ENCODE assay signal across 26 cellular contexts in the genomic region with DNA sequence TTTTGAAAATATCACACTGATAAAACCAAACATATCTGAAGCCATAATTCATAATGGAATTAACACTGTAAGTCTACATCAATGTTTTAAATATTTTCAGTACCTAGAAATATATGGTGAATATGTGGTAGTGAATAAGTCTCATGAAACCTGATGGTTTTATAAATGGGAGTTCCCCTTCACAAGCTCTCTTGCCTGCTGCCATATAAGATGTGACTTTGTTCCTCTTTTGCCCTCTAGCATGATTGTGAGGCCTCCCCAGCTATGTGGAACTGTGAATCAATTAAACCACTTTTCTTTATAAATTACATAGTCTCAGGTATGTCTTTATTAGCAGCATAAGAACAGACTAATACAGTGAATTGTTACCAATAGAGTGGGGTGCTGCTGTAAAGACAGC.
"Had no signal": no experiment of that assay in that cellular context is flagged by ENCODE, and none has a peak within 500 bp of the region (broad histone marks: within the 10 kb centered on the region; RNA-seq: fewer than 3 reads in every experiment).

No MANE protein-coding gene starts in this region.

- DNase-seq: natural killer cell; occipital lobe; ovary; posterior cingulate gyrus; psoas muscle; right cardiac atrium; right lobe of liver; sigmoid colon; stimulated activated CD4-positive, alpha-beta T cell treated with anti-CD3 and anti-CD28 coated beads, Interleukin-15, amount 100 ng/mL, for 24 hours; stimulated activated CD4-positive, alpha-beta T cell treated with anti-CD3 and anti-CD28 coated beads, Interleukin-4, amount 100 ng/mL, for 1 hour; stimulated activated CD4-positive, alpha-beta T cell treated with anti-CD3 and anti-CD28 coated beads, Interleukin-4, amount 100 ng/mL, for 4 hours; stimulated activated CD8-positive, alpha-beta memory T cell treated with anti-CD3 and anti-CD28 coated beads, Interleukin-4, amount 100 ng/mL, for 48 hours; stimulated activated naive CD4-positive, alpha-beta T cell treated with Interleukin-2 at 50 U/mL for 16 hours; stomach; thyroid gland; trophoblast cell; upper lobe of left lung had no signal

- H3K4me2 ChIP-seq: neural progenitor cell had no signal

- H3K79me2 ChIP-seq: parathyroid adenoma had no signal

- H2AFZ ChIP-seq: neural progenitor cell, parathyroid adenoma had no signal

- H3K9ac ChIP-seq: neural progenitor cell, parathyroid adenoma had no signal

- H3K9me3 ChIP-seq: ovary, psoas muscle, right lobe of liver, sigmoid colon, stomach, thoracic aorta, thyroid gland, tibial nerve, upper lobe of left lung, vagina had no signal

- H3K4me3 ChIP-seq: neural progenitor cell, ovary, psoas muscle, right lobe of liver, sigmoid colon, stomach, thoracic aorta, thyroid gland, tibial nerve, upper lobe of left lung, vagina had no signal

- H3K27me3 Mint-ChIP-seq: progenitor cell of endocrine pancreas; stimulated activated memory B cell treated with anti-CD40 and anti-IgM and Interleukin-4, amounts not matched to agents 10 μg/mL and 1 μg/mL and 100 μg/mL, for 72 hours; stimulated activated naive CD8-positive, alpha-beta T cell treated with anti-CD3 and anti-CD28 coated beads, Interleukin-15, Interleukin-2, amounts not matched to agents 100 ng/mL and 50 ng/mL, for 24 hours had no signal

- H3K36me3 ChIP-seq: neural progenitor cell, ovary, right lobe of liver, sigmoid colon, stomach, thoracic aorta, thyroid gland, tibial nerve, upper lobe of left lung, vagina had no signal

- H3K27ac Mint-ChIP-seq: natural killer cell; nephron; neural progenitor cell; progenitor cell of endocrine pancreas; stimulated activated memory B cell treated with anti-CD40 and anti-IgM and Interleukin-4, amounts not matched to agents 10 μg/mL and 1 μg/mL and 100 μg/mL, for 72 hours; stimulated activated naive CD8-positive, alpha-beta T cell treated with anti-CD3 and anti-CD28 coated beads, Interleukin-15, Interleukin-2, amounts not matched to agents 100 ng/mL and 50 ng/mL, for 24 hours had no signal

- ATAC-seq: natural killer cell; psoas muscle; right cardiac atrium; right lobe of liver; stimulated activated memory B cell treated with anti-CD40 and anti-IgM and Interleukin-4, amounts not matched to agents 10 μg/mL and 1 μg/mL and 100 μg/mL, for 72 hours had no signal

- H3K4me1 ChIP-seq: neural progenitor cell, parathyroid adenoma, psoas muscle, right lobe of liver, sigmoid colon, stomach, thyroid gland, tibial nerve, upper lobe of left lung, vagina had no signal

- H3K27ac ChIP-seq: neural progenitor cell, ovary, parathyroid adenoma, psoas muscle, right lobe of liver, sigmoid colon, stomach, thoracic aorta, thyroid gland, tibial nerve, upper lobe of left lung, vagina had no signal

- H3K36me3 Mint-ChIP-seq: natural killer cell; neural progenitor cell; stimulated activated memory B cell treated with anti-CD40 and anti-IgM and Interleukin-4, amounts not matched to agents 10 μg/mL and 1 μg/mL and 100 μg/mL, for 72 hours had no signal

- H3K4me1 Mint-ChIP-seq: natural killer cell; nephron; stimulated activated memory B cell treated with anti-CD40 and anti-IgM and Interleukin-4, amounts not matched to agents 10 μg/mL and 1 μg/mL and 100 μg/mL, for 72 hours had no signal

- H3K9me3 Mint-ChIP-seq: nephron; stimulated activated memory B cell treated with anti-CD40 and anti-IgM and Interleukin-4, amounts not matched to agents 10 μg/mL and 1 μg/mL and 100 μg/mL, for 72 hours; stimulated activated naive CD8-positive, alpha-beta T cell treated with anti-CD3 and anti-CD28 coated beads, Interleukin-15, Interleukin-2, amounts not matched to agents 100 ng/mL and 50 ng/mL, for 24 hours had no signal

- H3K4me3 Mint-ChIP-seq: natural killer cell; nephron; neural progenitor cell; stimulated activated memory B cell treated with anti-CD40 and anti-IgM and Interleukin-4, amounts not matched to agents 10 μg/mL and 1 μg/mL and 100 μg/mL, for 72 hours; stimulated activated naive CD8-positive, alpha-beta T cell treated with anti-CD3 and anti-CD28 coated beads, Interleukin-15, Interleukin-2, amounts not matched to agents 100 ng/mL and 50 ng/mL, for 24 hours had no signal

- H3K27me3 ChIP-seq: neural progenitor cell, ovary, right lobe of liver, sigmoid colon, stomach, thyroid gland, tibial nerve, upper lobe of left lung, vagina had no signal
